ENCODE assay signal across 8 cellular contexts in genomic region chr6:35259194-35259945, GRCh38. TPM values are rescaled to one million over a fixed set of nuclear protein-coding genes. Genes with fewer than 3 reads are reported as not detected.
DNase-seq lines count a peak whose midpoint lies in the region; ATAC-seq and TF ChIP-seq lines count a peak whose summit lies in the region.

TSS of gene ZNF76 (plus strand) at chr6:35259735. CDS start at chr6:35281152, 21,417 bp downstream.

- ATAC-seq in GM19395 (IDR thresholded peaks at IDR 0.05; ENCODE audit: unreplicated experiment) (peak; percentile 78), HG03571 (IDR thresholded peaks at IDR 0.05; ENCODE audit: unreplicated experiment) (peak; percentile 76), right lobe of liver (peak; percentile 90 to 96 (median 94))

- H3K27me3 ChIP-seq in right lobe of liver, result no peaks in the 10 kb centered on the region

- 0% methylated on average over 10 of the region's 82 CpGs for WGBS in right lobe of liver (ENCODE audit: insufficient coverage, low coverage, low lambda C conversion rate, missing lambda C conversion rate)

- peak; percentile 86 for TF ChIP-seq POLR2A in right lobe of liver (IDR thresholded peaks at IDR 0.05)

- no peaks in the 10 kb centered on the region for H3K9me3 ChIP-seq in right lobe of liver

- TF ChIP-seq CTCF in C4-2B (conservative IDR thresholded peaks at IDR 0.05) (no peak), right lobe of liver (IDR thresholded peaks at IDR 0.05) (peak in 1 of 4 donors; percentile 60)

- peak within 1 kb of the TSS; percentile 75 to 94 (median 84) for H3K4me3 ChIP-seq in right lobe of liver

- H3K36me3 ChIP-seq in right lobe of liver, result no peaks in the 10 kb centered on the region

- H3K27ac ChIP-seq in C4-2B (peak within 1 kb of the TSS; percentile 81), right lobe of liver (peak within 1 kb of the TSS; percentile 97 to 99 (median 98))

- peaks cover 0 to 10% (median 0%) of the 10 kb centered on the region in 4 donors for H3K4me1 ChIP-seq in right lobe of liver

- DNase-seq in NCI-H82 (lab: John Stamatoyannopoulos, UW), result peak; percentile 99
- peak; percentile 94 for DNase-seq in activated CD4-positive, alpha-beta T cell treated with anti-CD3 and anti-CD28 coated beads, Interleukin-2, amount 50 U/mL, for 48 hours
- DNase-seq in dermis microvascular lymphatic vessel endothelial cell (ENCODE audit: low read depth in 2 of 2), result peak; percentile 85 to 92
- DNase-seq in right lobe of liver, result peak; percentile 99 to 100 (median 99)
- DNase-seq in stimulated activated CD4-positive, alpha-beta T cell treated with anti-CD3 and anti-CD28 coated beads, Interleukin-4, amount 100 ng/mL, for 4 hours, result peak; percentile 89 to 92

- intact Hi-C loops in right lobe of liver (cut with DNase I), result no loop called here

RNA-seq across cellular contexts. Expression of gene ZNF76, which starts in this region (rescaled TPM):
- 15.7 and 23.9 TPM in 2 replicates for total RNA-seq in dermis microvascular lymphatic vessel endothelial cell
- total RNA-seq in right lobe of liver, result 10 to 100 TPM; 14.4 to 19.8 (median 17.6) TPM

Comparison
In these comparisons a context has a peak if more than half of its experiments do, and no peak if none do; other contexts are left out.
1. Peak in every context shown above with its lines: DNase-seq, ATAC-seq, H3K4me3 ChIP-seq and H3K27ac ChIP-seq.